ENCODE assay signal across 16 cellular contexts in the genomic region with DNA sequence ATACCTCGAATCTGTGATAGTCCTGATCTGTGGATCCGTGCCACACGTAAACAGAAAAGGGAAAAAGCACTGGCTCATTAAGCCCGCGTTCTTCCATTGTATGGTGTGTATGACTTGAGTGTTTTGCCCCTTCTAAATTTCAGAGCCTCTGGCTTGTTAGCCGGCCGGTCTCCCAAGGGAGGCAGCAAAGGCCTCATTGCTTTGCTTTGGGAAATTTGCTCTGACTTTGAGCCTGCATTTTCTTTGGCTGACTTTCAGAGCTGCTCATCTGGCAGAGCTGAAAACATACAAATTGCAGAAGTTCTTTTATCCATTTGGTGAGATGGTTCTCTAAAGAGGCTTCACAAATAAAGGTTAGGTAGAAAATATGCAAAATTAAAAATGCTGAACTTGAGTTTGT.
DNase-seq lines count a peak whose midpoint lies in the region; ATAC-seq and TF ChIP-seq lines count a peak whose summit lies in the region.
"Had no signal": no experiment of that assay in that cellular context is flagged by ENCODE, and none has a peak within 500 bp of the region (broad histone marks: within the 10 kb centered on the region; RNA-seq: fewer than 3 reads in every experiment).

No MANE protein-coding gene starts in this region.

- H3K4me3 ChIP-seq in foreskin fibroblast (ENCODE audit: low read depth in 1 of 2, low read length in 2 of 2) (no peak overlapping the region), osteoblast (ENCODE audit: insufficient read depth, low read length) (no peak overlapping the region)
- H3K4me3 ChIP-seq: gastroesophageal sphincter, Peyer's patch, upper lobe of left lung had no signal

- no peaks in the 10 kb centered on the region for H3K9me3 ChIP-seq in osteoblast (ENCODE audit: low read depth, low read length)
- H3K9me3 ChIP-seq: gastroesophageal sphincter, Peyer's patch, upper lobe of left lung had no signal

- H3K27ac ChIP-seq in osteoblast (ENCODE audit: low read depth, low read length) (no peak overlapping the region), caudate nucleus (ENCODE audit: low read depth, low read length) (no peak overlapping the region)
- H3K27ac ChIP-seq: gastroesophageal sphincter, Peyer's patch, upper lobe of left lung had no signal

- no peak for ATAC-seq in GM21723 (IDR thresholded peaks at IDR 0.05; ENCODE audit: unreplicated experiment)
- ATAC-seq: gastroesophageal sphincter had no signal

- no peak overlapping the region for H2AFZ ChIP-seq in osteoblast (ENCODE audit: low read length)

- no peaks in the 10 kb centered on the region for H3K27me3 ChIP-seq in osteoblast (ENCODE audit: insufficient read depth, low read length)
- H3K27me3 ChIP-seq: gastroesophageal sphincter, Peyer's patch, upper lobe of left lung had no signal

- H3K36me3 ChIP-seq in osteoblast (ENCODE audit: insufficient read depth, low read length) = no peaks in the 10 kb centered on the region
- H3K36me3 ChIP-seq: gastroesophageal sphincter, Peyer's patch, upper lobe of left lung had no signal

- in situ Hi-C loops in SK-MEL-5 (cut with HindIII; ENCODE audit: low pct_unique_long_range_greater_than_20kb, low sequenced_read_pairs) = no loop called here

- peaks cover 80% of the 10 kb centered on the region for H3K79me2 ChIP-seq in osteoblast (ENCODE audit: insufficient read depth, low read length)

- H3K4me1 ChIP-seq in osteoblast (ENCODE audit: insufficient read depth, low read length) = peaks cover 22% of the 10 kb centered on the region
- H3K4me1 ChIP-seq: Peyer's patch had no signal

- H3K4me2 ChIP-seq in osteoblast (ENCODE audit: insufficient read depth, low read length) = peak overlapping the region; percentile 66

- H4K20me1 ChIP-seq in osteoblast (ENCODE audit: insufficient read depth, low read length) = peaks cover 13% of the 10 kb centered on the region

- DNase-seq in AG20443 (ENCODE audit: low spot score) (peak; percentile 45), SK-MEL-5 (ENCODE audit: low read depth, low spot score) (peak; percentile 48), foreskin fibroblast (peak; percentile 43 to 80), osteoblast (ENCODE audit: insufficient read length, low spot score, missing footprints) (peak; percentile 87), caudate nucleus (lab: John Stamatoyannopoulos, UW) (no peak), NCI-H2107 treated with DMSO at 0.1 percent for 48 hours (lab: John Stamatoyannopoulos, UW; ENCODE audit: unreplicated experiment) (no peak), NCI-H2171 (lab: John Stamatoyannopoulos, UW) (no peak)
- DNase-seq: MM.1S; NCI-H2029; NCI-H748 treated with DMSO at 0.1 percent for 48 hours; Peyer's patch; stimulated activated CD4-positive, alpha-beta T cell treated with anti-CD3 and anti-CD28 coated beads, Interleukin-4, amount 100 ng/mL, for 4 hours; T-helper 1 cell; upper lobe of left lung had no signal

- TF ChIP-seq CTCF in foreskin fibroblast (IDR thresholded peaks at IDR 0.05; ENCODE audit: low read depth, low read length) = no peak
- TF ChIP-seq CTCF in osteoblast (IDR thresholded peaks at IDR 0.05; ENCODE audit: extremely low read depth, low read depth, low read length) = no peak

Comparison
In these comparisons a context has a peak if more than half of its experiments do, and no peak if none do; other contexts are left out.
1. DNase-seq: peak in AG20443 (single experiment), SK-MEL-5 (single experiment), foreskin fibroblast (2 of 2) and osteoblast (single experiment); none in caudate nucleus (0 of 61), NCI-H2107 treated with DMSO at 0.1 percent for 48 hours (single experiment) and NCI-H2171 (single experiment).